12 cellular contexts compared by ENCODE assay signal in the genomic region with DNA sequence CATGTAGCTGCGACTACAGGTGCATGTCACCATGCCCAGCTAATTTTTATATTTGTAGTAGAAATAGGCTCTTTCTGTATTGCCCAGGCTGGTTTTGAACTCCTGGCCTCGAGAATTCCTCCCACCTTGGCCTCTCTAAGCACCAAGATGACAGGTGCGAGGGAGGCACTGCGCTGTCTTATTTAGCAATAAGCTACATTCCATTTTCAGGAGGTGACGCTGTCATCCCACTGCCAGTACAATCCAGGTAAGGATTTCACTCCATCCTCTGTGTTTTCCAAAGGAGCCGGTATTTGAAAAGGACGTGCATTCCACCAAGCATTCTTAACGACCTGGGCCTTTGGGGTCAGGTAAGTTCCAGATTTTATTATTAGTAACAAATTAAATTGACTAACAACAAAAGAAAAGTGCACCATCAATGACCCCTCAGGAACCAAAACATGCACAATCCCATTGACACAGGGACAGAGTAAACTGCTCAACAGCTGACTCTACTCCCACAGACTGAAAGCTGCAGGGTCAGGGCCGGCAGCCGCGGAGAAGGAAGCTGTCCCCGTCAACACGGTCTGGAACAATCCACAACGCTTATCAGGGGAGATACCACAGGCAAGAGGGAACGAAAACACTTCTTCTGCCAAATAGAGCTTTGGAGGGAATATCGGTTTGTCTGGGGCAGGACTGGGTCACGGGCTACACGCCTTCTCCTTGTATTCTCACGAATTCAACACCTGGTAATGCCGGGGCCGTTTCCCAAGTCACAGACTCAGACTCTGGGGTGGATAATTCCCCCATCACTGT.
DNase-seq lines count a peak whose midpoint lies in the region; ATAC-seq, FAIRE-seq and TF ChIP-seq lines count a peak whose summit lies in the region.
"Had no signal": no experiment of that assay in that cellular context is flagged by ENCODE, and none has a peak within 500 bp of the region (broad histone marks: within the 10 kb centered on the region; RNA-seq: fewer than 3 reads in every experiment).

No MANE protein-coding gene starts in this region.

- intact Hi-C loops in right cardiac atrium (cut with DNase I): no loop called here
- intact Hi-C loops in pancreas (cut with DNase I): loop anchor here in 1 of 3 donors (5.0 kb wide), 1 partner anchor 81 kb away; the partner anchor contains the start of gene INSR

- FAIRE-seq in pancreas (lab: Jason Lieb, UNC): no peak

- ATAC-seq in right cardiac atrium (peak; percentile 96 to 97), pancreas (peak; percentile 68 to 82 (median 75)), GM18861 (IDR thresholded peaks at IDR 0.05; ENCODE audit: unreplicated experiment) (no peak), GM21360 (IDR thresholded peaks at IDR 0.05; ENCODE audit: unreplicated experiment) (no peak)

- H3K36me3 ChIP-seq in BLaER1 (peaks cover 61% of the 10 kb centered on the region), pancreas (no peaks in the 10 kb centered on the region)

- 29% methylated on average over 21 of the region's 21 CpGs for WGBS in right cardiac atrium
- WGBS in pancreas, 2 donors: 15% methylated on average over 21 of the region's 21 CpGs

- H3K27me3 ChIP-seq in BLaER1: no peaks in the 10 kb centered on the region
- H3K27me3 ChIP-seq in right cardiac atrium (ENCODE audit: control insufficient read depth, insufficient read depth): no peaks in the 10 kb centered on the region
- H3K27me3 ChIP-seq in pancreas: no peaks in the 10 kb centered on the region

- peak overlapping the region; percentile 28; the same call in 1 of the 2 replicates for H3K4me2 ChIP-seq in BLaER1

- CTCF ChIA-PET in RWPE1 (lab: Yijun Ruan, JAX): interaction anchor here (0.8 kb wide), 1 partner anchor 56 kb away, joined by 3 read pairs; no protein-coding TSS in a partner anchor

- H4K20me1 ChIP-seq in BLaER1: peaks cover 98% of the 10 kb centered on the region

- H3K4me1 ChIP-seq in BLaER1 (peaks cover 96% of the 10 kb centered on the region), right cardiac atrium (ENCODE audit: control insufficient read depth, insufficient read depth, low read length) (peaks cover 16% of the 10 kb centered on the region), pancreas (peaks cover 44 to 69% (median 64%) of the 10 kb centered on the region in 3 donors)

- H3K9me3 ChIP-seq in BLaER1 (peaks cover 4% of the 10 kb centered on the region; the same call in 1 of the 2 replicates), right cardiac atrium (ENCODE audit: control insufficient read depth, low read length) (no peaks in the 10 kb centered on the region), pancreas (no peaks in the 10 kb centered on the region)

- POLR2A ChIA-PET in RWPE1 (lab: Yijun Ruan, JAX; ENCODE audit: low non-redundant PET): interaction anchor here (0.6 kb wide), 1 partner anchor 40 kb away, joined by 3 read pairs; no protein-coding TSS in a partner anchor

- no peak overlapping the region for H3K9ac ChIP-seq in BLaER1

- TF ChIP-seq CTCF in pancreas (IDR thresholded peaks at IDR 0.05) (no peak), RWPE1 (conservative IDR thresholded peaks at IDR 0.05; ENCODE audit: low read depth) (no peak)

- DNase-seq in cerebellar cortex (ENCODE audit: low spot score) (peak; percentile 21), right cardiac atrium (peak; percentile 69 to 89 (median 88)), pancreas (peak; percentile 78 to 95 (median 91)), RWPE1 (ENCODE audit: low spot score) (no peak)
- DNase-seq in stimulated activated naive CD4-positive, alpha-beta T cell (lab: John Stamatoyannopoulos, UW): no peak
- DNase-seq: activated CD8-positive, alpha-beta memory T cell treated with anti-CD3 and anti-CD28 coated beads, Interleukin-2, amount 50 U/mL, for 4 hours; NCI-H510A had no signal

- H3K4me3 ChIP-seq in BLaER1 (no peak overlapping the region), right cardiac atrium (ENCODE audit: low read length) (no peak overlapping the region), pancreas (no peak overlapping the region)

- H3K27ac ChIP-seq in BLaER1: no peak overlapping the region
- peak overlapping the region; percentile 34 for H3K27ac ChIP-seq in right cardiac atrium (ENCODE audit: low read length)
- peak overlapping the region; percentile 73 to 93 (median 85) for H3K27ac ChIP-seq in pancreas
- H3K27ac ChIP-seq in RWPE1: no peak overlapping the region
- H3K27ac ChIP-seq: 22Rv1, VCaP had no signal

Comparison
In these comparisons a context has a peak if more than half of its experiments do, and no peak if none do; other contexts are left out.
1. H3K27ac ChIP-seq: peak in right cardiac atrium (single experiment) and pancreas (4 of 4); none in BLaER1 (single experiment) and RWPE1 (single experiment).
2. DNase-seq: peak in cerebellar cortex (single experiment), right cardiac atrium (3 of 3) and pancreas (6 of 6); none in stimulated activated naive CD4-positive, alpha-beta T cell (0 of 6) and RWPE1 (single experiment).
3. ATAC-seq: peak in right cardiac atrium (2 of 2) and pancreas (4 of 4); none in GM18861 (single experiment) and GM21360 (single experiment).